In the genomic region with DNA sequence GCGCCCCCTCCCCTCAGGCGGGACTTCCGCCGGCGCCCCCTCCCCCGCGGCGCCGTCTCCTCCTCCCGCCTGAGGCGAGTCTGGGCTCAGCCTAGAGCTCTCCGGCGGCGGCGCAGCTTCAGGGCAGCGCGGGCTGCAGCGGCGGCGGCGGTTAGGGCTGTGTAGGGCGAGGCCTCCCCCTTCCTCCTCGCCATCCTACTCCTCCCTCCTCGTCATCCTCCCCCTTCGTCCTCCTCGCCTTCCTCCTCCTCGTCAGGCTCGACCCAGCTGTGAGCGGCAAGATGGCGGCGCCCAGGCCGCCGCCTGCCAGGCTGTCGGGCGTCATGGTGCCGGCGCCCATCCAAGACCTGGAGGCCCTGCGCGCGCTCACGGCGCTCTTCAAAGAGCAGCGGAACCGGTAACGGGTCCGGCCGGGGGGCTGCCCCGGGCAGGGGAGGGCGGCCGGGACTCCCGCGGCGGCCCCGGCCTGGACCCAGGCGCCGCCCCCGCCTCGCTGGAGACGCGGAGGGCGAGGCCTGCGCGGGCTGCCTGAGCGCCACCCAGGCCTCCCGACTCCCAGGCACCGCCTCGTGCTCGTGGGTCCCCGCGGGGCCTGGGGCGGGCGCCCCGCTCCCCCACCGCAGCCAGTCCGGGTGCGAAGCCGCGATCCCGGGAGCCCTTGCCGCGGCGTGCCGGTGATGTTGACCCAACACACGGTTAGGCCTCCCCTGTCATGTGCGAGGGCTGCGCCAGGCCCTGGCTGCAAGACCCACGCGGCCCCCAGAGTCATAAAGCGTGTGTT, we compare ENCODE assay signal across 1 cellular context.
TF ChIP-seq lines count a peak whose summit lies in the region.

A gene with protein sequence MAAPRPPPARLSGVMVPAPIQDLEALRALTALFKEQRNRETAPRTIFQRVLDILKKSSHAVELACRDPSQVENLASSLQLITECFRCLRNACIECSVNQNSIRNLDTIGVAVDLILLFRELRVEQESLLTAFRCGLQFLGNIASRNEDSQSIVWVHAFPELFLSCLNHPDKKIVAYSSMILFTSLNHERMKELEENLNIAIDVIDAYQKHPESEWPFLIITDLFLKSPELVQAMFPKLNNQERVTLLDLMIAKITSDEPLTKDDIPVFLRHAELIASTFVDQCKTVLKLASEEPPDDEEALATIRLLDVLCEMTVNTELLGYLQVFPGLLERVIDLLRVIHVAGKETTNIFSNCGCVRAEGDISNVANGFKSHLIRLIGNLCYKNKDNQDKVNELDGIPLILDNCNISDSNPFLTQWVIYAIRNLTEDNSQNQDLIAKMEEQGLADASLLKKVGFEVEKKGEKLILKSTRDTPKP (plus strand): TSS at position 52 of the 781 bp plus-strand sequence. CDS start 230 bp downstream, at position 282.

TF ChIP-seq in HEK293, 187 proteins besides CTCF, POLR2A, EP300 and RAD21 (continued from another document):
- TF ChIP-seq, protein P1, sequence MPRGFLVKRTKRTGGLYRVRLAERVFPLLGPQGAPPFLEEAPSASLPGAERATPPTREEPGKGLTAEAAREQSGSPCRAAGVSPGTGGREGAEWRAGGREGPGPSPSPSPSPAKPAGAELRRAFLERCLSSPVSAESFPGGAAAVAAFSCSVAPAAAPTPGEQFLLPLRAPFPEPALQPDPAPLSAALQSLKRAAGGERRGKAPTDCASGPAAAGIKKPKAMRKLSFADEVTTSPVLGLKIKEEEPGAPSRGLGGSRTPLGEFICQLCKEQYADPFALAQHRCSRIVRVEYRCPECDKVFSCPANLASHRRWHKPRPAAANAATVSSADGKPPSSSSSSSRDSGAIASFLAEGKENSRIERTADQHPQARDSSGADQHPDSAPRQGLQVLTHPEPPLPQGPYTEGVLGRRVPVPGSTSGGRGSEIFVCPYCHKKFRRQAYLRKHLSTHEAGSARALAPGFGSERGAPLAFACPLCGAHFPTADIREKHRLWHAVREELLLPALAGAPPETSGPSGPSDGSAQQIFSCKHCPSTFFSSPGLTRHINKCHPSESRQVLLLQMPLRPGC (tag by site-specific recombination; IDR thresholded peaks at IDR 0.05): peak; percentile 28; the same call in 1 of the 2 replicates
- no peak for TF ChIP-seq ZNF426 (tag by site-specific recombination; IDR thresholded peaks at IDR 0.05)
- TF ChIP-seq ZNF514 (tag by site-specific recombination; IDR thresholded peaks at IDR 0.05): no peak
- TF ChIP-seq, protein P2, sequence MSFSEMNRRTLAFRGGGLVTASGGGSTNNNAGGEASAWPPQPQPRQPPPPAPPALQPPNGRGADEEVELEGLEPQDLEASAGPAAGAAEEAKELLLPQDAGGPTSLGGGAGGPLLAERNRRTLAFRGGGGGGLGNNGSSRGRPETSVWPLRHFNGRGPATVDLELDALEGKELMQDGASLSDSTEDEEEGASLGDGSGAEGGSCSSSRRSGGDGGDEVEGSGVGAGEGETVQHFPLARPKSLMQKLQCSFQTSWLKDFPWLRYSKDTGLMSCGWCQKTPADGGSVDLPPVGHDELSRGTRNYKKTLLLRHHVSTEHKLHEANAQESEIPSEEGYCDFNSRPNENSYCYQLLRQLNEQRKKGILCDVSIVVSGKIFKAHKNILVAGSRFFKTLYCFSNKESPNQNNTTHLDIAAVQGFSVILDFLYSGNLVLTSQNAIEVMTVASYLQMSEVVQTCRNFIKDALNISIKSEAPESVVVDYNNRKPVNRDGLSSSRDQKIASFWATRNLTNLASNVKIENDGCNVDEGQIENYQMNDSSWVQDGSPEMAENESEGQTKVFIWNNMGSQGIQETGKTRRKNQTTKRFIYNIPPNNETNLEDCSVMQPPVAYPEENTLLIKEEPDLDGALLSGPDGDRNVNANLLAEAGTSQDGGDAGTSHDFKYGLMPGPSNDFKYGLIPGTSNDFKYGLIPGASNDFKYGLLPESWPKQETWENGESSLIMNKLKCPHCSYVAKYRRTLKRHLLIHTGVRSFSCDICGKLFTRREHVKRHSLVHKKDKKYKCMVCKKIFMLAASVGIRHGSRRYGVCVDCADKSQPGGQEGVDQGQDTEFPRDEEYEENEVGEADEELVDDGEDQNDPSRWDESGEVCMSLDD (tag by site-specific recombination; IDR thresholded peaks at IDR 0.05): no peak; the same call in 1 of the 2 replicates
